ENCODE assay signal across 31 cellular contexts in the genomic region with DNA sequence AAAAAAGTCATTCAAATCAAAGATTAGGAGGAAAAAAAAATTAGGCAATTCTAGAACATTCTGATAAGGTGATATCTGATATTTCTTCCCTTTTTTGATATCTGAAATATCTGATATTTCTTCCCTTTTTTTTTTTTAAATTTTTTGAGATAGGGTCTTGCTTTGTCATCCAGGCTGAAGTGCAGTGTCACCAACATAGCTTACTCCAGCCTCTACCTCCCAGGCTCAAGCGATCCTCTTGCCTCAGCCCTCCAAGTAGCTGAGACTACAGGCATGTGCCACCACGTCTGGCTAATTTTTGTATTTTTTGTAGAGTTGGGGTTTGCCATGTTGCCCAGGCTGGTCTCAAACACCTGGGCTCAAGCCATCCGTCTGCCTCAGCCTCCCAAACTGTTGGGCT.
"Had no signal": no experiment of that assay in that cellular context is flagged by ENCODE, and none has a peak within 500 bp of the region (broad histone marks: within the 10 kb centered on the region; RNA-seq: fewer than 3 reads in every experiment).

No MANE protein-coding gene starts in this region.

- H3K4me3 ChIP-seq: colonic mucosa, esophagus muscularis mucosa, gastroesophageal sphincter, heart left ventricle, hepatocyte, lower lobe of right lung, neural progenitor cell, prostate gland, right atrium auricular region, smooth muscle cell, stomach, thyroid gland, vagina had no signal

- H3K4me3 Mint-ChIP-seq: dendritic cell treated with granulocyte-macrophage colony-stimulating factor and Interleukin-4, amounts not matched to agents 40 ng/mL and 50 ng/mL, for 4 days; endodermal cell; nephron; neural progenitor cell had no signal

- H3K9me3 ChIP-seq: colonic mucosa, esophagus muscularis mucosa, gastroesophageal sphincter, heart left ventricle, lower lobe of right lung, prostate gland, right atrium auricular region, stomach, thyroid gland, vagina had no signal

- H3K27me3 Mint-ChIP-seq: dendritic cell treated with granulocyte-macrophage colony-stimulating factor and Interleukin-4, amounts not matched to agents 40 ng/mL and 50 ng/mL, for 4 days had no signal

- H3K4me2 ChIP-seq: hepatocyte, neural progenitor cell, smooth muscle cell had no signal

- H3K4me1 Mint-ChIP-seq: nephron had no signal

- H3K9me3 Mint-ChIP-seq: dendritic cell treated with granulocyte-macrophage colony-stimulating factor and Interleukin-4, amounts not matched to agents 40 ng/mL and 50 ng/mL, for 4 days; endodermal cell; nephron had no signal

- H3K27ac Mint-ChIP-seq: dendritic cell treated with granulocyte-macrophage colony-stimulating factor and Interleukin-4, amounts not matched to agents 40 ng/mL and 50 ng/mL, for 4 days; endodermal cell; nephron had no signal

- H3K4me1 ChIP-seq: colonic mucosa, esophagus muscularis mucosa, foreskin keratinocyte, gastroesophageal sphincter, lower lobe of right lung, prostate gland, right atrium auricular region, stomach, thyroid gland, vagina had no signal

- DNase-seq: colonic mucosa; effector CD8-positive, alpha-beta T cell; endodermal cell; foreskin keratinocyte; heart left ventricle; islet precursor cell; kidney glomerular epithelial cell; left colon; left ventricle myocardium superior; lower lobe of right lung; stimulated activated CD4-positive, alpha-beta T cell treated with anti-CD3 and anti-CD28 coated beads, Interleukin-12 subunit alpha, Interleukin-12 subunit beta, amount 100 ng/mL, for 4 hours; stimulated activated CD4-positive, alpha-beta T cell treated with anti-CD3 and anti-CD28 coated beads, Interleukin-1b, Interleukin-23, amount 100 ng/mL, for 48 hours; stimulated activated CD4-positive, alpha-beta T cell treated with anti-CD3 and anti-CD28 coated beads, Interleukin-4, amount 100 ng/mL, for 1 hour; stimulated activated CD8-positive, alpha-beta memory T cell treated with anti-CD3 and anti-CD28 coated beads, Interleukin-4, amount 100 ng/mL, for 48 hours; stimulated activated naive CD4-positive, alpha-beta T cell treated with Interleukin-2 at 50 U/mL for 16 hours; stomach; thyroid gland; trophoblast cell had no signal

- H3K9ac ChIP-seq: neural progenitor cell, parathyroid adenoma had no signal

- H2AFZ ChIP-seq: hepatocyte, neural progenitor cell, parathyroid adenoma had no signal

- H3K27me3 ChIP-seq: colonic mucosa, esophagus muscularis mucosa, foreskin keratinocyte, gastroesophageal sphincter, heart left ventricle, hepatocyte, neural progenitor cell, right atrium auricular region, stomach, thyroid gland, vagina had no signal

- H3K79me2 ChIP-seq: hepatocyte, parathyroid adenoma had no signal

- ATAC-seq: foreskin keratinocyte, gastroesophageal sphincter, heart left ventricle, left colon, left ventricle myocardium superior, lower lobe of right lung, sciatic nerve had no signal

- H3K36me3 ChIP-seq: colonic mucosa, esophagus muscularis mucosa, gastroesophageal sphincter, heart left ventricle, lower lobe of right lung, neural progenitor cell, prostate gland, right atrium auricular region, stomach, thyroid gland, vagina had no signal

- H3K27ac ChIP-seq: colonic mucosa, epithelial cell of prostate, esophagus muscularis mucosa, foreskin keratinocyte, gastroesophageal sphincter, heart left ventricle, hepatocyte, lower lobe of right lung, neural progenitor cell, parathyroid adenoma, prostate gland, right atrium auricular region, stomach, thyroid gland, vagina had no signal
